8 cellular contexts compared by ENCODE assay signal in genomic region chr6:13485923-13486557, GRCh38. TPM values are rescaled to one million over a fixed set of nuclear protein-coding genes. Genes with fewer than 3 reads are reported as not detected.
A peak's percentile ranks its signal among the peaks of the same experiment; 100 is the strongest.
DNase-seq lines count a peak whose midpoint lies in the region; ATAC-seq, FAIRE-seq and TF ChIP-seq lines count a peak whose summit lies in the region.

No MANE protein-coding gene starts in this region.

- no peak; a peak in 1 of 4 replicates for TF ChIP-seq RAD21 in H1 (IDR thresholded peaks at IDR 0.05 in 1 of 2, conservative IDR thresholded peaks at IDR 0.05 in 1 of 2; ENCODE audit: low read depth in 2 of 2, low read length in 2 of 2)

- H2AK5ac ChIP-seq in H1 (ENCODE audit: low read depth, low read length) = no peak overlapping the region
- no peak overlapping the region for H2AK5ac ChIP-seq in mesenchymal stem cell (ENCODE audit: low read length, severe bottlenecking)

- H4K20me1 ChIP-seq in H1 (replicated peaks in 1 of 2; ENCODE audit: control insufficient read depth in 1 of 2, insufficient read depth in 2 of 2, low read length in 2 of 2) = peaks cover 0 to 10% of the 10 kb centered on the region in 2 experiments

- H3K18ac ChIP-seq in H1 (ENCODE audit: extremely low read depth, low read length) (no peak overlapping the region; the same call in 1 of the 2 replicates), mesenchymal stem cell (ENCODE audit: low read depth in 1 of 2, low read length in 2 of 2) (peak overlapping the region in 1 of 2 experiments; percentile 16)

- H2BK20ac ChIP-seq in H1 (ENCODE audit: low read length) = no peak overlapping the region

- H3K4me2 ChIP-seq in H1 (ENCODE audit: insufficient read depth in 1 of 2, low read depth in 2 of 2, low read length in 2 of 2) (peak overlapping the region; percentile 90 to 99), mesenchymal stem cell (ENCODE audit: low read length, poor library complexity, severe bottlenecking) (peak overlapping the region; percentile 96)

- no peaks in the 10 kb centered on the region for H3K36me3 Mint-ChIP-seq in WTC11

- POLR2A ChIA-PET in WTC11 (lab: Charles Lee) (interaction anchor here (0.9 to 3.0 kb wide), 4 partner anchors 9 to 129 kb away, joined by 3 to 18 read pairs (median 6); partner anchors contain the start of genes NOL7 and SIRT5), H1 (lab: Charles Lee; ENCODE audit: partially characterized antibody) (interaction anchor here (0.7 to 3.7 kb wide), 6 partner anchors 23 to 129 kb away, joined by 3 to 29 read pairs (median 10); partner anchors contain the start of genes NOL7 and SIRT5)

- CTCF ChIA-PET in WTC11 (lab: Charles Lee) = interaction anchor here (0.5 to 3.9 kb wide), 13 partner anchors 33 to 209 kb away, joined by 3 to 32 read pairs (median 4); partner anchors contain the start of genes SIRT5 and TBC1D7
- CTCF ChIA-PET in H1 (lab: Charles Lee; ENCODE audit: partially characterized antibody) = interaction anchor here (0.7 to 1.7 kb wide), 12 partner anchors 12 to 151 kb away, joined by 3 to 6 read pairs (median 3); partner anchors contain the start of gene SIRT5

- peak overlapping the region; percentile 57 to 87 (median 75) for H3K4me3 ChIP-seq in H1 (ENCODE audit: extremely low read depth in 1 of 4, insufficient read depth in 2 of 4, low read depth in 3 of 4, low read length in 4 of 4)
- H3K4me3 ChIP-seq in mesenchymal stem cell (ENCODE audit: insufficient read depth in 1 of 2, low read depth in 1 of 2, low read length in 2 of 2) = peak overlapping the region; percentile 56 to 88

- H3K9me3 ChIP-seq in H1 (ENCODE audit: insufficient read depth in 2 of 2, low read depth in 1 of 2, low read length in 1 of 2) = no peaks in the 10 kb centered on the region
- H3K9me3 ChIP-seq in mesenchymal stem cell (ENCODE audit: control insufficient read depth, low read length) = no peaks in the 10 kb centered on the region

- peak; percentile 26 for DNase-seq in NCI-H1436 (lab: John Stamatoyannopoulos, UW)
- no peak for DNase-seq in NCI-H1436 treated with DMSO at 0.1 percent for 48 hours (lab: John Stamatoyannopoulos, UW)
- DNase-seq in NCI-H146 (lab: John Stamatoyannopoulos, UW) = peak; percentile 67
- DNase-seq in WTC11 (ENCODE audit: low spot score) = peak; percentile 32
- DNase-seq in H1 (ENCODE audit: low read depth in 1 of 2, low spot score in 2 of 2) = no peak
- peak; percentile 62 for DNase-seq in mesenchymal stem cell
- DNase-seq in stimulated activated naive CD8-positive, alpha-beta T cell treated with anti-CD3 and anti-CD28 coated beads, Interleukin-15, amount 100 ng/mL, for 72 hours = no peak

- H4K8ac ChIP-seq in H1 (ENCODE audit: extremely low read depth, insufficient read depth, low read length) (no peak overlapping the region), mesenchymal stem cell (ENCODE audit: low read length) (no peak overlapping the region)

- H3K79me2 ChIP-seq in H1 (ENCODE audit: control insufficient read depth in 1 of 2, insufficient read depth in 2 of 2, low read length in 2 of 2) = peaks cover 0 to 19% of the 10 kb centered on the region in 2 experiments; a peak in 3 of 4 replicates

- H2BK12ac ChIP-seq in H1 (ENCODE audit: low read depth, low read length) (peak overlapping the region; percentile 75; the same call in 1 of the 2 replicates), mesenchymal stem cell (ENCODE audit: low read length in 2 of 2) (no peak overlapping the region)

- no peaks in the 10 kb centered on the region for H3K36me3 ChIP-seq in H1 (ENCODE audit: control insufficient read depth in 2 of 4, insufficient read depth in 4 of 4, low read length in 3 of 4)
- H3K36me3 ChIP-seq in mesenchymal stem cell (ENCODE audit: control insufficient read depth in 1 of 2, insufficient read depth in 2 of 2, low read depth in 1 of 2, low read length in 2 of 2) = no peaks in the 10 kb centered on the region

- H3K9me3 Mint-ChIP-seq in WTC11 = no peaks in the 10 kb centered on the region
- H3K9me3 Mint-ChIP-seq in stimulated activated naive CD8-positive, alpha-beta T cell treated with anti-CD3 and anti-CD28 coated beads, Interleukin-15, amount 100 ng/mL, for 72 hours = no peaks in the 10 kb centered on the region

- H3K27ac Mint-ChIP-seq in WTC11 = no peak overlapping the region
- peak overlapping the region; percentile 37 to 44 for H3K27ac Mint-ChIP-seq in stimulated activated naive CD8-positive, alpha-beta T cell treated with anti-CD3 and anti-CD28 coated beads, Interleukin-15, amount 100 ng/mL, for 72 hours

- H2BK15ac ChIP-seq in H1 (ENCODE audit: low read length) = no peak overlapping the region
- H2BK15ac ChIP-seq in mesenchymal stem cell (ENCODE audit: low read depth, poor library complexity, severe bottlenecking) = no peak overlapping the region

- H3K27me3 ChIP-seq in H1 (replicated peaks in 1 of 4; ENCODE audit: control insufficient read depth in 3 of 4, extremely low read depth in 1 of 4, insufficient read depth in 3 of 4, low read length in 3 of 4) (peaks cover 7 to 53% (median 32%) of the 10 kb centered on the region in 4 experiments), mesenchymal stem cell (ENCODE audit: control insufficient read depth in 1 of 2, insufficient read depth in 1 of 2, low read length in 2 of 2) (no peaks in the 10 kb centered on the region)

- no peak for FAIRE-seq in H1 (lab: Jason Lieb, UNC)

- H3K23ac ChIP-seq in H1 (ENCODE audit: insufficient read length) = no peak overlapping the region
- peak overlapping the region in 1 of 2 experiments; percentile 5 for H3K23ac ChIP-seq in mesenchymal stem cell (ENCODE audit: low read length in 2 of 2)

- H3K27me3 Mint-ChIP-seq in WTC11 (ENCODE audit: low read depth) = peaks cover 61% of the 10 kb centered on the region
- peaks cover 8% of the 10 kb centered on the region for H3K27me3 Mint-ChIP-seq in stimulated activated naive CD8-positive, alpha-beta T cell treated with anti-CD3 and anti-CD28 coated beads, Interleukin-15, amount 100 ng/mL, for 72 hours

- H3K14ac ChIP-seq in H1 (ENCODE audit: insufficient read length) (no peak overlapping the region), mesenchymal stem cell (ENCODE audit: low read length in 2 of 2) (no peak overlapping the region)

- peaks cover 0 to 8% (median 3%) of the 10 kb centered on the region in 4 experiments; a peak in 5 of 7 replicates for H3K4me1 ChIP-seq in H1 (replicated peaks in 1 of 4; ENCODE audit: control insufficient read depth in 3 of 4, insufficient read depth in 4 of 4, low read length in 3 of 4)
- H3K4me1 ChIP-seq in mesenchymal stem cell (ENCODE audit: control insufficient read depth, insufficient read depth, low read depth, low read length) = peaks cover 11% of the 10 kb centered on the region

- H2BK120ac ChIP-seq in H1 (replicated peaks; ENCODE audit: low read depth, low read length) = no peak overlapping the region
- H2BK120ac ChIP-seq in mesenchymal stem cell (ENCODE audit: low read depth, low read length) = no peak overlapping the region

- H3K4me1 Mint-ChIP-seq in WTC11 = peaks cover 27% of the 10 kb centered on the region
- peaks cover 44% of the 10 kb centered on the region for H3K4me1 Mint-ChIP-seq in stimulated activated naive CD8-positive, alpha-beta T cell treated with anti-CD3 and anti-CD28 coated beads, Interleukin-15, amount 100 ng/mL, for 72 hours

- no peak for TF ChIP-seq EP300 in H1 (IDR thresholded peaks at IDR 0.05; ENCODE audit: borderline replicate concordance in 1 of 2, low read depth in 2 of 2, low read length in 2 of 2)

- H3K27ac ChIP-seq in H1 (ENCODE audit: low read depth, low read length) (no peak overlapping the region), mesenchymal stem cell (ENCODE audit: low read length, poor library complexity, severe bottlenecking) (no peak overlapping the region)

- no peak overlapping the region for H2AFZ ChIP-seq in H1 (ENCODE audit: low read length)
- peak overlapping the region; percentile 55 for H2AFZ ChIP-seq in mesenchymal stem cell (ENCODE audit: low read depth, low read length)

- no peak overlapping the region for H4K5ac ChIP-seq in H1 (ENCODE audit: insufficient read length, low read depth, low read length)

- no peak for TF ChIP-seq POLR2A in H1 (IDR thresholded peaks at IDR 0.05; ENCODE audit: control extremely low read depth in 1 of 2, low read depth in 2 of 2, low read length in 2 of 2)

- H2BK5ac ChIP-seq in H1 (ENCODE audit: low read depth, low read length) (no peak overlapping the region), mesenchymal stem cell (ENCODE audit: low read depth, low read length, poor library complexity, severe bottlenecking) (no peak overlapping the region)

- H3K79me1 ChIP-seq in H1 (ENCODE audit: low read depth, low read length) = peaks cover 3% of the 10 kb centered on the region; the same call in 1 of the 2 replicates
- peaks cover 11% of the 10 kb centered on the region for H3K79me1 ChIP-seq in mesenchymal stem cell (replicated peaks; ENCODE audit: low read length, poor library complexity, severe bottlenecking)

- TF ChIP-seq CTCF in WTC11 (IDR thresholded peaks at IDR 0.05) (no peak), H1 (IDR thresholded peaks at IDR 0.05; ENCODE audit: control extremely low read depth in 1 of 3, insufficient read depth in 1 of 3, low read depth in 1 of 3, low read length in 3 of 3) (no peak)

- H3K56ac ChIP-seq in H1 (replicated peaks; ENCODE audit: insufficient read length, low read depth, low read length) = no peak overlapping the region

- 4% methylated on average over 25 of the region's 38 CpGs; no CpG with 5 or more reads in 1 of the 2 experiments for WGBS in H1 (ENCODE audit: extremely low coverage in 1 of 2, insufficient coverage in 1 of 2, insufficient read length in 1 of 2, insufficient replicate concordance in 2 of 2, low coverage in 1 of 2, low lambda C conversion rate in 2 of 2, missing lambda C conversion rate in 1 of 2), 2 experiments
- under 1% methylated on average over 36 of the region's 38 CpGs for WGBS in mesenchymal stem cell

- H4K91ac ChIP-seq in H1 (replicated peaks; ENCODE audit: insufficient read length, low read length) (no peak overlapping the region), mesenchymal stem cell (ENCODE audit: low read length) (no peak overlapping the region)

- H3K4ac ChIP-seq in H1 (replicated peaks; ENCODE audit: insufficient read length, low read depth, low read length) (peak overlapping the region; percentile 13), mesenchymal stem cell (ENCODE audit: low read depth in 1 of 2, low read length in 2 of 2) (no peak overlapping the region)

- ATAC-seq in WTC11 (peak; percentile 4), HG02870 (IDR thresholded peaks at IDR 0.05; ENCODE audit: unreplicated experiment) (no peak)
- peak; percentile 3 for ATAC-seq in stimulated activated naive CD8-positive, alpha-beta T cell treated with anti-CD3 and anti-CD28 coated beads, Interleukin-15, amount 100 ng/mL, for 72 hours

- peaks cover 29% of the 10 kb centered on the region for H3K23me2 ChIP-seq in H1 (ENCODE audit: low read depth, low read length)

- H3K4me3 Mint-ChIP-seq in WTC11 = peak overlapping the region; percentile 93
- peak overlapping the region; percentile 94 to 95 for H3K4me3 Mint-ChIP-seq in stimulated activated naive CD8-positive, alpha-beta T cell treated with anti-CD3 and anti-CD28 coated beads, Interleukin-15, amount 100 ng/mL, for 72 hours

- H3K9ac ChIP-seq in H1 (replicated peaks in 1 of 4; ENCODE audit: extremely low read depth in 1 of 4, low read depth in 3 of 4, low read length in 3 of 4) (peak overlapping the region in 1 of 4 experiments; percentile 18; a peak in 1 of 7 replicates), mesenchymal stem cell (ENCODE audit: low read length) (peak overlapping the region; percentile 80)

RNA-seq across cellular contexts. Expression of gene GFOD1, which starts 1.4 kb away (rescaled TPM):
- 5.2 to 8.5 TPM (median 5.8 TPM) in 3 replicates for total RNA-seq in WTC11 (2021)
- 8.5 and 8.8 TPM in 2 replicates for total RNA-seq in H1 (2021; fragmentation: NEBNext Ultra II Directional; extraction: Animal tissue kit (Norgen Biotek cat#: 25700))
- 2.5 and 3.4 TPM in 2 replicates for polyA plus RNA-seq in H1 (2011; rRNA removed)
- polyA plus RNA-seq in H1 (2011; cell fraction: cytosol; rRNA removed) = 2.8 TPM
- 4.1 TPM for polyA plus RNA-seq in H1 (2011; cell fraction: nucleus; rRNA removed)
- 2.5 to 3.4 TPM (median 3.1 TPM) in 4 replicates for polyA plus RNA-seq in H1 (2012, experiment 1 of 2)
- 0.63 TPM for polyA plus RNA-seq in H1 (2012, experiment 2 of 2)
- polyA plus RNA-seq in H1 (2013, experiment 1 of 2) = 3.5 TPM
- polyA plus RNA-seq in H1 (2013, experiment 2 of 2) = 3.6 TPM
- 8.5 and 10.8 TPM in 2 replicates for polyA minus RNA-seq in H1 (2011; rRNA and poly(A)+ RNA removed)
- polyA minus RNA-seq in H1 (2011; cell fraction: cytosol; rRNA and poly(A)+ RNA removed) = 7.9 TPM
- 14.4 TPM for polyA minus RNA-seq in H1 (2011; cell fraction: nucleus; rRNA and poly(A)+ RNA removed)
- 2.3 TPM for polyA plus RNA-seq in mesenchymal stem cell (2013, experiment 1 of 2)
- 2.2 TPM for polyA plus RNA-seq in mesenchymal stem cell (2013, experiment 2 of 2)

Comparison
In these comparisons a context has a peak if more than half of its experiments do, and no peak if none do; other contexts are left out.
1. DNase-seq: peak in NCI-H1436 (single experiment), NCI-H146 (single experiment), WTC11 (single experiment) and mesenchymal stem cell (single experiment); none in NCI-H1436 treated with DMSO at 0.1 percent for 48 hours (single experiment), H1 (0 of 2) and stimulated activated naive CD8-positive, alpha-beta T cell treated with anti-CD3 and anti-CD28 coated beads, Interleukin-15, amount 100 ng/mL, for 72 hours (0 of 2).